21 cellular contexts compared by ENCODE assay signal in genomic region chr12:7678744-7679143, GRCh38. TPM values are rescaled to one million over a fixed set of nuclear protein-coding genes. Genes with fewer than 3 reads are reported as not detected.
DNase-seq lines count a peak whose midpoint lies in the region; ATAC-seq, FAIRE-seq and TF ChIP-seq lines count a peak whose summit lies in the region.
"Had no signal": no experiment of that assay in that cellular context is flagged by ENCODE, and none has a peak within 500 bp of the region (broad histone marks: within the 10 kb centered on the region; RNA-seq: fewer than 3 reads in every experiment).

No MANE protein-coding gene starts in this region.

- no peaks in the 10 kb centered on the region for H3K9me3 ChIP-seq in breast epithelium
- H3K9me3 ChIP-seq in H1 (ENCODE audit: insufficient read depth in 2 of 2, low read depth in 1 of 2, low read length in 1 of 2) = no peaks in the 10 kb centered on the region
- H3K9me3 ChIP-seq in transverse colon = no peaks in the 10 kb centered on the region
- H3K9me3 ChIP-seq: SJSA1 had no signal

- no peak overlapping the region for H3K4me3 Mint-ChIP-seq in MCF 10A (ENCODE audit: unreplicated experiment)
- H3K4me3 Mint-ChIP-seq in activated naive CD8-positive, alpha-beta T cell treated with anti-CD3 and anti-CD28 coated beads for 36 hours = no peak overlapping the region
- H3K4me3 Mint-ChIP-seq: CD4-positive, CD25-positive, alpha-beta regulatory T cell; H9 had no signal

- H3K36me3 Mint-ChIP-seq in MCF 10A (ENCODE audit: insufficient read depth, unreplicated experiment) = no peaks in the 10 kb centered on the region
- H3K36me3 Mint-ChIP-seq in activated naive CD8-positive, alpha-beta T cell treated with anti-CD3 and anti-CD28 coated beads for 36 hours = no peaks in the 10 kb centered on the region
- H3K36me3 Mint-ChIP-seq: CD4-positive, CD25-positive, alpha-beta regulatory T cell; T-cell had no signal

- WGBS in H1 (ENCODE audit: extremely low coverage in 1 of 2, insufficient coverage in 1 of 2, insufficient read length in 1 of 2, insufficient replicate concordance in 2 of 2, low coverage in 1 of 2, low lambda C conversion rate in 2 of 2, missing lambda C conversion rate in 1 of 2), 2 experiments = 81% methylated on average over 7 of the region's 8 CpGs; no CpG with 5 or more reads in 1 of the 2 experiments
- WGBS in transverse colon (ENCODE audit: low coverage in 1 of 2), 2 donors = 55 to 68% methylated on average over 4 to 8 of the region's 8 CpGs

- no peak for ATAC-seq in GM18861 (IDR thresholded peaks at IDR 0.05; ENCODE audit: unreplicated experiment)
- ATAC-seq: T-cell had no signal

- in situ Hi-C loops in transverse colon (cut with MboI; ENCODE audit: low pct_ligation_motif_present in 1 of 4, low pct_unique_long_range_greater_than_20kb in 1 of 4, low sequenced_read_pairs in 3 of 4) = no loop called here

- TF ChIP-seq EP300 in H1 (IDR thresholded peaks at IDR 0.05; ENCODE audit: borderline replicate concordance in 1 of 2, low read depth in 2 of 2, low read length in 2 of 2) (no peak), transverse colon (IDR thresholded peaks at IDR 0.05; ENCODE audit: low read depth) (no peak)

- no peaks in the 10 kb centered on the region for H3K27me3 Mint-ChIP-seq in MCF 10A (ENCODE audit: insufficient read depth, unreplicated experiment)
- peaks cover 5% of the 10 kb centered on the region for H3K27me3 Mint-ChIP-seq in activated naive CD8-positive, alpha-beta T cell treated with anti-CD3 and anti-CD28 coated beads for 36 hours

- no peaks in the 10 kb centered on the region for H3K79me2 ChIP-seq in H1 (ENCODE audit: control insufficient read depth in 1 of 2, insufficient read depth in 2 of 2, low read length in 2 of 2)

- H3K56ac ChIP-seq in H1 (replicated peaks; ENCODE audit: insufficient read length, low read depth, low read length) = no peak overlapping the region

- no peak overlapping the region for H4K5ac ChIP-seq in H1 (ENCODE audit: insufficient read length, low read depth, low read length)

- intact Hi-C loops in MCF 10A (cut with micrococcal nuclease) (no loop called here), breast epithelium (cut with DNase I; ENCODE audit: low total_unique reads) (no loop called here), transverse colon (cut with DNase I; ENCODE audit: low total_unique reads) (no loop called here)

- no peaks in the 10 kb centered on the region for H3K23me2 ChIP-seq in H1 (ENCODE audit: low read depth, low read length)

- H2AFZ ChIP-seq in H1 (ENCODE audit: low read length) = no peak overlapping the region

- TF ChIP-seq CTCF in MCF 10A (IDR thresholded peaks at IDR 0.05; ENCODE audit: unreplicated experiment) (no peak), breast epithelium (IDR thresholded peaks at IDR 0.05) (no peak), NB4 (IDR thresholded peaks at IDR 0.05; ENCODE audit: low read depth, low read length) (no peak), H1 (IDR thresholded peaks at IDR 0.05; ENCODE audit: control extremely low read depth in 1 of 3, insufficient read depth in 1 of 3, low read depth in 1 of 3, low read length in 3 of 3) (no peak), transverse colon (IDR thresholded peaks at IDR 0.05) (no peak)

- H4K20me1 ChIP-seq in H1 (replicated peaks in 1 of 2; ENCODE audit: control insufficient read depth in 1 of 2, insufficient read depth in 2 of 2, low read length in 2 of 2) = no peaks in the 10 kb centered on the region

- H3K27ac ChIP-seq in breast epithelium (no peak overlapping the region), H1 (ENCODE audit: low read depth, low read length) (no peak overlapping the region), transverse colon (no peak overlapping the region)
- H3K27ac ChIP-seq: SJSA1 had no signal

- H3K4me2 ChIP-seq in H1 (ENCODE audit: insufficient read depth in 1 of 2, low read depth in 2 of 2, low read length in 2 of 2) = no peak overlapping the region

- H3K23ac ChIP-seq in H1 (ENCODE audit: insufficient read length) = no peak overlapping the region

- no peak for TF ChIP-seq POLR2A in breast epithelium (IDR thresholded peaks at IDR 0.05)
- TF ChIP-seq POLR2A in NB4 (IDR thresholded peaks at IDR 0.05; ENCODE audit: extremely low read depth, insufficient read length) = no peak
- TF ChIP-seq POLR2A in H1 (IDR thresholded peaks at IDR 0.05; ENCODE audit: control extremely low read depth in 1 of 2, low read depth in 2 of 2, low read length in 2 of 2) = no peak
- no peak for TF ChIP-seq POLR2A in transverse colon (IDR thresholded peaks at IDR 0.05)

- H3K9me3 Mint-ChIP-seq in MCF 10A (ENCODE audit: unreplicated experiment) = no peaks in the 10 kb centered on the region
- H3K9me3 Mint-ChIP-seq in activated naive CD8-positive, alpha-beta T cell treated with anti-CD3 and anti-CD28 coated beads for 36 hours = no peaks in the 10 kb centered on the region
- H3K9me3 Mint-ChIP-seq: CD4-positive, CD25-positive, alpha-beta regulatory T cell; H9; T-cell had no signal

- H2AK5ac ChIP-seq in H1 (ENCODE audit: low read depth, low read length) = no peak overlapping the region

- CTCF ChIA-PET in MCF 10A (lab: Yijun Ruan, JAX) = interaction anchor here (0.6 to 7.4 kb wide), 5 partner anchors 39 to 346 kb away, joined by 3 to 86 read pairs (median 4); no protein-coding TSS in a partner anchor
- CTCF ChIA-PET in H1 (lab: Charles Lee; ENCODE audit: partially characterized antibody) = interaction anchor here (0.6 to 8.0 kb wide), 13 partner anchors 9 to 815 kb away, joined by 3 to 128 read pairs (median 3); no protein-coding TSS in a partner anchor

- TF ChIP-seq RAD21 in H1 (IDR thresholded peaks at IDR 0.05 in 1 of 2, conservative IDR thresholded peaks at IDR 0.05 in 1 of 2; ENCODE audit: low read depth in 2 of 2, low read length in 2 of 2) = no peak

- peak; percentile 33 for DNase-seq in MCF 10A (ENCODE audit: unreplicated experiment)
- DNase-seq in breast epithelium (ENCODE audit: low spot score in 2 of 2) = no peak
- peak; percentile 52 for DNase-seq in NB4 (ENCODE audit: low read depth)
- no peak for DNase-seq in H1 (ENCODE audit: low read depth in 1 of 2, low spot score in 2 of 2)
- no peak for DNase-seq in HT-29 (ENCODE audit: low spot score)
- no peak for DNase-seq in activated naive CD8-positive, alpha-beta T cell treated with anti-CD3 and anti-CD28 coated beads for 36 hours
- no peak for DNase-seq in transverse colon
- DNase-seq: ACHN; AML-193; CD4-positive, CD25-positive, alpha-beta regulatory T cell; EL; H9; NCI-H1092 treated with DMSO at 0.1 percent for 48 hours; NCI-H1694; NCI-H226; NCI-H524 treated with DMSO at 0.1 percent for 48 hours; OCI-M1; T-cell had no signal

- H3K27me3 ChIP-seq in breast epithelium (no peaks in the 10 kb centered on the region), H1 (replicated peaks in 1 of 4; ENCODE audit: control insufficient read depth in 3 of 4, extremely low read depth in 1 of 4, insufficient read depth in 3 of 4, low read length in 3 of 4) (no peaks in the 10 kb centered on the region), transverse colon (no peaks in the 10 kb centered on the region)
- H3K27me3 ChIP-seq: SJSA1 had no signal

- H3K9ac ChIP-seq in H1 (replicated peaks in 1 of 4; ENCODE audit: extremely low read depth in 1 of 4, low read depth in 3 of 4, low read length in 3 of 4) = no peak overlapping the region

- no peaks in the 10 kb centered on the region for H3K4me1 Mint-ChIP-seq in MCF 10A (ENCODE audit: insufficient read depth, unreplicated experiment)
- peaks cover 3% of the 10 kb centered on the region for H3K4me1 Mint-ChIP-seq in activated naive CD8-positive, alpha-beta T cell treated with anti-CD3 and anti-CD28 coated beads for 36 hours

- H3K4ac ChIP-seq in H1 (replicated peaks; ENCODE audit: insufficient read length, low read depth, low read length) = no peak overlapping the region

- no peak overlapping the region for H3K14ac ChIP-seq in H1 (ENCODE audit: insufficient read length)

- BruUV-seq in MCF 10A (replicated peaks; lab: Mats Ljungman, UMichigan) = no TSS peak

- no peak for FAIRE-seq in H1 (lab: Jason Lieb, UNC)

- peak overlapping the region; percentile 68; the same call in 1 of the 2 replicates for H2BK12ac ChIP-seq in H1 (ENCODE audit: low read depth, low read length)

- H3K79me1 ChIP-seq in H1 (ENCODE audit: low read depth, low read length) = no peaks in the 10 kb centered on the region

- no peaks in the 10 kb centered on the region for H3K4me1 ChIP-seq in breast epithelium
- H3K4me1 ChIP-seq in H1 (replicated peaks in 1 of 4; ENCODE audit: control insufficient read depth in 3 of 4, insufficient read depth in 4 of 4, low read length in 3 of 4) = 0 out of 7 replicates have a peak, but pooled peaks cover 0 to 2% (median 0%) of the 10 kb centered on the region in 4 experiments
- no peaks in the 10 kb centered on the region for H3K4me1 ChIP-seq in transverse colon
- H3K4me1 ChIP-seq: SJSA1 had no signal

- H2BK20ac ChIP-seq in H1 (ENCODE audit: low read length) = no peak overlapping the region

- no peak overlapping the region for H2BK5ac ChIP-seq in H1 (ENCODE audit: low read depth, low read length)

- no peak overlapping the region for H3K4me3 ChIP-seq in breast epithelium
- no peak overlapping the region for H3K4me3 ChIP-seq in NB4 (ENCODE audit: low read depth, low read length)
- H3K4me3 ChIP-seq in H1 (ENCODE audit: extremely low read depth in 1 of 4, insufficient read depth in 2 of 4, low read depth in 3 of 4, low read length in 4 of 4) = no peak overlapping the region
- no peak overlapping the region for H3K4me3 ChIP-seq in transverse colon
- H3K4me3 ChIP-seq: SJSA1 had no signal

- no peak overlapping the region for H4K8ac ChIP-seq in H1 (ENCODE audit: extremely low read depth, insufficient read depth, low read length)

- H3K18ac ChIP-seq in H1 (ENCODE audit: extremely low read depth, low read length) = no peak overlapping the region

- no peak overlapping the region for H2BK120ac ChIP-seq in H1 (replicated peaks; ENCODE audit: low read depth, low read length)

- H3K27ac Mint-ChIP-seq in MCF 10A (ENCODE audit: low read depth, unreplicated experiment) = no peak overlapping the region
- no peak overlapping the region for H3K27ac Mint-ChIP-seq in activated naive CD8-positive, alpha-beta T cell treated with anti-CD3 and anti-CD28 coated beads for 36 hours
- H3K27ac Mint-ChIP-seq: T-cell had no signal

- POLR2A ChIA-PET in MCF 10A (lab: Yijun Ruan, JAX) = interaction anchor here (0.6 kb wide), 1 partner anchor 130 kb away, joined by 3 read pairs; no protein-coding TSS in a partner anchor
- POLR2A ChIA-PET in H1 (lab: Charles Lee; ENCODE audit: partially characterized antibody) = interaction anchor here (0.6 to 0.9 kb wide), 2 partner anchors 123 to 128 kb away, joined by 3 to 4 read pairs; no protein-coding TSS in a partner anchor

- no peak overlapping the region for H2BK15ac ChIP-seq in H1 (ENCODE audit: low read length)

- no peak overlapping the region for H4K91ac ChIP-seq in H1 (replicated peaks; ENCODE audit: insufficient read length, low read length)

- H3K36me3 ChIP-seq in breast epithelium = no peaks in the 10 kb centered on the region
- H3K36me3 ChIP-seq in H1 (ENCODE audit: control insufficient read depth in 2 of 4, insufficient read depth in 4 of 4, low read length in 3 of 4) = no peaks in the 10 kb centered on the region
- no peaks in the 10 kb centered on the region for H3K36me3 ChIP-seq in transverse colon
- H3K36me3 ChIP-seq: SJSA1 had no signal

RNA-seq across cellular contexts. Expression of gene APOBEC1, which starts 13.0 kb away (rescaled TPM):
- total RNA-seq in MCF 10A (2022) = not detected in 2 replicates
- total RNA-seq in breast epithelium = not detected
- not detected in 2 replicates for total RNA-seq in H1 (2021; fragmentation: NEBNext Ultra II Directional; extraction: Animal tissue kit (Norgen Biotek cat#: 25700))
- not detected in 2 replicates for polyA plus RNA-seq in H1 (2011; rRNA removed)
- not detected for polyA plus RNA-seq in H1 (2011; cell fraction: cytosol; rRNA removed)
- polyA plus RNA-seq in H1 (2011; cell fraction: nucleus; rRNA removed) = not detected
- polyA plus RNA-seq in H1 (2012, experiment 1 of 2) = not detected in 4 replicates
- polyA plus RNA-seq in H1 (2012, experiment 2 of 2) = not detected
- not detected for polyA plus RNA-seq in H1 (2013, experiment 1 of 2)
- not detected for polyA plus RNA-seq in H1 (2013, experiment 2 of 2)
- not detected in 2 replicates for polyA minus RNA-seq in H1 (2011; rRNA and poly(A)+ RNA removed)
- polyA minus RNA-seq in H1 (2011; cell fraction: cytosol; rRNA and poly(A)+ RNA removed) = not detected
- not detected for polyA minus RNA-seq in H1 (2011; cell fraction: nucleus; rRNA and poly(A)+ RNA removed)
- total RNA-seq in HT-29 (2014; rRNA removed; shearing (Covaris generic)) = 0.10 and 0.48 TPM in 2 replicates
- not detected for total RNA-seq in activated naive CD8-positive, alpha-beta T cell treated with anti-CD3 and anti-CD28 coated beads for 36 hours
- total RNA-seq in transverse colon = 1 to 10 TPM in 2 of 4 donors, not detected in 2; 5.7 to 8.3 TPM
- total RNA-seq: CD4-positive, CD25-positive, alpha-beta regulatory T cell; H9; RPMI7951; SJSA1; T-cell had no signal
- polyA plus RNA-seq: CD4-positive, CD25-positive, alpha-beta regulatory T cell had no signal

RNA-seq across cellular contexts. Expression of gene GDF3, which starts 16.8 kb away (rescaled TPM):
- not detected in 2 replicates for total RNA-seq in MCF 10A (2022)
- under 1 TPM in 1 of 3 donors, not detected in 2; 0.33 TPM for total RNA-seq in breast epithelium
- total RNA-seq in H1 (2021; fragmentation: NEBNext Ultra II Directional; extraction: Animal tissue kit (Norgen Biotek cat#: 25700)) = 12.6 and 16.8 TPM in 2 replicates
- 4.1 and 4.3 TPM in 2 replicates for polyA plus RNA-seq in H1 (2011; rRNA removed)
- polyA plus RNA-seq in H1 (2011; cell fraction: cytosol; rRNA removed) = 3.2 TPM
- 5.8 TPM for polyA plus RNA-seq in H1 (2011; cell fraction: nucleus; rRNA removed)
- polyA plus RNA-seq in H1 (2012, experiment 1 of 2) = 7.3 to 10.1 TPM (median 8.1 TPM) in 4 replicates
- 7.0 TPM for polyA plus RNA-seq in H1 (2012, experiment 2 of 2)
- polyA plus RNA-seq in H1 (2013, experiment 1 of 2) = 61.9 TPM
- 63.4 TPM for polyA plus RNA-seq in H1 (2013, experiment 2 of 2)
- polyA minus RNA-seq in H1 (2011; rRNA and poly(A)+ RNA removed) = 2.1 and 2.7 TPM in 2 replicates
- 1.8 TPM for polyA minus RNA-seq in H1 (2011; cell fraction: cytosol; rRNA and poly(A)+ RNA removed)
- polyA minus RNA-seq in H1 (2011; cell fraction: nucleus; rRNA and poly(A)+ RNA removed) = 3.1 TPM
- total RNA-seq in HT-29 (2014; rRNA removed; shearing (Covaris generic)) = not detected in 2 replicates
- not detected for total RNA-seq in activated naive CD8-positive, alpha-beta T cell treated with anti-CD3 and anti-CD28 coated beads for 36 hours
- not detected for total RNA-seq in transverse colon
- total RNA-seq: CD4-positive, CD25-positive, alpha-beta regulatory T cell; RPMI7951; SJSA1; T-cell had no signal
- polyA plus RNA-seq: CD4-positive, CD25-positive, alpha-beta regulatory T cell had no signal

RNA-seq across cellular contexts. Expression of gene DPPA3, which starts 32.5 kb away (rescaled TPM):
- total RNA-seq in MCF 10A (2022) = not detected in 2 replicates
- not detected for total RNA-seq in breast epithelium
- 1.2 and 1.6 TPM in 2 replicates for total RNA-seq in H1 (2021; fragmentation: NEBNext Ultra II Directional; extraction: Animal tissue kit (Norgen Biotek cat#: 25700))
- 0.11 and 0.30 TPM in 2 replicates for polyA plus RNA-seq in H1 (2011; rRNA removed)
- 0.21 TPM for polyA plus RNA-seq in H1 (2011; cell fraction: cytosol; rRNA removed)
- not detected for polyA plus RNA-seq in H1 (2011; cell fraction: nucleus; rRNA removed)
- 0.17 to 0.57 TPM (median 0.36 TPM) in 4 replicates for polyA plus RNA-seq in H1 (2012, experiment 1 of 2)
- not detected for polyA plus RNA-seq in H1 (2012, experiment 2 of 2)
- 1.0 TPM for polyA plus RNA-seq in H1 (2013, experiment 1 of 2)
- 0.85 TPM for polyA plus RNA-seq in H1 (2013, experiment 2 of 2)
- 0.17 and 0.41 TPM in 2 replicates for polyA minus RNA-seq in H1 (2011; rRNA and poly(A)+ RNA removed)
- polyA minus RNA-seq in H1 (2011; cell fraction: cytosol; rRNA and poly(A)+ RNA removed) = not detected
- not detected for polyA minus RNA-seq in H1 (2011; cell fraction: nucleus; rRNA and poly(A)+ RNA removed)
- total RNA-seq in HT-29 (2014; rRNA removed; shearing (Covaris generic)) = not detected in 2 replicates
- total RNA-seq in activated naive CD8-positive, alpha-beta T cell treated with anti-CD3 and anti-CD28 coated beads for 36 hours = not detected
- not detected for total RNA-seq in transverse colon
- total RNA-seq: CD4-positive, CD25-positive, alpha-beta regulatory T cell; RPMI7951; SJSA1; T-cell had no signal
- polyA plus RNA-seq: CD4-positive, CD25-positive, alpha-beta regulatory T cell had no signal

Comparison
In these comparisons a context has a peak if more than half of its experiments do, and no peak if none do; other contexts are left out.
1. DNase-seq: peak in MCF 10A (single experiment) and NB4 (single experiment); none in breast epithelium (0 of 2), H1 (0 of 2), HT-29 (single experiment), activated naive CD8-positive, alpha-beta T cell treated with anti-CD3 and anti-CD28 coated beads for 36 hours (single experiment) and transverse colon (single experiment).
2. RNA of gene GDF3, which starts 16.8 kb away (total RNA-seq): 12.6 to 16.8 TPM in H1; not detected in MCF 10A, 0.33 TPM in breast epithelium, not detected in HT-29, not detected in activated naive CD8-positive, alpha-beta T cell treated with anti-CD3 and anti-CD28 coated beads for 36 hours and not detected in transverse colon; every median in the first group is over 10 times any median in the second.